ENCODE assay signal across 17 cellular contexts in genomic region chr9:99682870-99683269, GRCh38.
"Had no signal": no experiment of that assay in that cellular context is flagged by ENCODE, and none has a peak within 500 bp of the region (broad histone marks: within the 10 kb centered on the region; RNA-seq: fewer than 3 reads in every experiment).

No MANE protein-coding gene starts in this region.

- H3K27ac Mint-ChIP-seq: activated CD4-positive, alpha-beta memory T cell treated with anti-CD3 and anti-CD28 coated beads for 36 hours; activated CD4-positive, alpha-beta T cell treated with anti-CD3 and anti-CD28 coated beads for 36 hours; activated naive CD8-positive, alpha-beta T cell treated with anti-CD3 and anti-CD28 coated beads, Interleukin-2, amount 10 ng/mL, durations not matched to agents 7 days and 5 days; activated T-helper 17 cell treated with anti-CD3 and anti-CD28 coated beads, Interleukin-2, amount 50 U/mL, for 72 hours; mesothelial cell of epicardium; T-helper 17 cell had no signal

- ATAC-seq: activated CD4-positive, alpha-beta T cell treated with anti-CD3 and anti-CD28 coated beads for 36 hours; activated T-helper 17 cell treated with anti-CD3 and anti-CD28 coated beads, Interleukin-2, amount 50 U/mL, for 72 hours; body of pancreas; stimulated activated naive CD8-positive, alpha-beta T cell treated with anti-CD3 and anti-CD28 coated beads, Interleukin-15, Interleukin-2, amounts not matched to agents 100 U/mL and 50 U/mL, for 24 hours; T-helper 17 cell had no signal

- DNase-seq: activated CD4-positive, alpha-beta memory T cell treated with anti-CD3 and anti-CD28 coated beads for 36 hours; activated CD4-positive, alpha-beta T cell treated with anti-CD3 and anti-CD28 coated beads for 36 hours; activated naive CD4-positive, alpha-beta T cell; activated naive CD8-positive, alpha-beta T cell treated with anti-CD3 and anti-CD28 coated beads, Interleukin-2, amount 10 ng/mL, durations not matched to agents 7 days and 5 days; dorsolateral prefrontal cortex; foreskin fibroblast; hippocampal formation; islet precursor cell; retina; stimulated activated naive CD8-positive, alpha-beta T cell treated with anti-CD3 and anti-CD28 coated beads, Interleukin-15, Interleukin-2, amounts not matched to agents 100 U/mL and 50 U/mL, for 24 hours; substantia nigra; T-helper 17 cell; tibial artery; WERI-Rb-1 had no signal

- H3K4me3 Mint-ChIP-seq: activated CD4-positive, alpha-beta memory T cell treated with anti-CD3 and anti-CD28 coated beads for 36 hours; activated CD4-positive, alpha-beta T cell treated with anti-CD3 and anti-CD28 coated beads for 36 hours; activated naive CD8-positive, alpha-beta T cell treated with anti-CD3 and anti-CD28 coated beads, Interleukin-2, amount 10 ng/mL, durations not matched to agents 7 days and 5 days; activated T-helper 17 cell treated with anti-CD3 and anti-CD28 coated beads, Interleukin-2, amount 50 U/mL, for 72 hours; mesothelial cell of epicardium; T-helper 17 cell had no signal

- H3K4me1 Mint-ChIP-seq: activated CD4-positive, alpha-beta T cell treated with anti-CD3 and anti-CD28 coated beads for 36 hours; activated naive CD8-positive, alpha-beta T cell treated with anti-CD3 and anti-CD28 coated beads, Interleukin-2, amount 10 ng/mL, durations not matched to agents 7 days and 5 days; activated T-helper 17 cell treated with anti-CD3 and anti-CD28 coated beads, Interleukin-2, amount 50 U/mL, for 72 hours; T-helper 17 cell had no signal

- H3K27me3 Mint-ChIP-seq: activated CD4-positive, alpha-beta memory T cell treated with anti-CD3 and anti-CD28 coated beads for 36 hours; activated CD4-positive, alpha-beta T cell treated with anti-CD3 and anti-CD28 coated beads for 36 hours; activated naive CD8-positive, alpha-beta T cell treated with anti-CD3 and anti-CD28 coated beads, Interleukin-2, amount 10 ng/mL, durations not matched to agents 7 days and 5 days had no signal

- H3K36me3 Mint-ChIP-seq: activated CD4-positive, alpha-beta memory T cell treated with anti-CD3 and anti-CD28 coated beads for 36 hours had no signal
